In genomic region chr7:74633451-74633921, GRCh38 we compare ENCODE assay signal across 31 cellular contexts. TPM values are rescaled to one million over a fixed set of nuclear protein-coding genes. Genes with fewer than 3 reads are reported as not detected.
DNase-seq lines count a peak whose midpoint lies in the region; ATAC-seq, FAIRE-seq and TF ChIP-seq lines count a peak whose summit lies in the region.
"Had no signal": no experiment of that assay in that cellular context is flagged by ENCODE, and none has a peak within 500 bp of the region (broad histone marks: within the 10 kb centered on the region; RNA-seq: fewer than 3 reads in every experiment).

No MANE protein-coding gene starts in this region.

- POLR2A ChIA-PET in WTC11 (lab: Charles Lee): interaction anchor here (1.6 kb wide), 1 partner anchor 24 kb away, joined by 3 read pairs; the partner anchor contains the start of gene GTF2I
- POLR2A ChIA-PET in HepG2 (lab: Yijun Ruan, JAX): no interaction called here

- no peak for FAIRE-seq in HepG2 (lab: Jason Lieb, UNC)
- FAIRE-seq: GM12892, pancreas had no signal

- H3K27me3 ChIP-seq in HepG2 (ENCODE audit: control insufficient read depth in 1 of 2, insufficient read depth in 2 of 2, low read length in 2 of 2) (no peaks in the 10 kb centered on the region), testis (no peaks in the 10 kb centered on the region)
- H3K27me3 ChIP-seq: dorsolateral prefrontal cortex, pancreas, SJSA1, spleen had no signal

- peak overlapping the region; percentile 57 for H2AFZ ChIP-seq in HepG2 (ENCODE audit: low read length)

- H3K4me1 ChIP-seq in HepG2 (ENCODE audit: insufficient read depth, low read length): peaks cover 69% of the 10 kb centered on the region
- H3K4me1 ChIP-seq in testis: peaks cover 8% of the 10 kb centered on the region
- H3K4me1 ChIP-seq: pancreas had no signal

- no peaks in the 10 kb centered on the region for H4K20me1 ChIP-seq in HepG2 (ENCODE audit: insufficient read depth, low read length)

- H3K36me3 Mint-ChIP-seq in WTC11: no peaks in the 10 kb centered on the region
- H3K36me3 Mint-ChIP-seq: activated naive CD4-positive, alpha-beta T cell treated with anti-CD3 and anti-CD28 coated beads, Interleukin-2, amount 50 U/mL, for 24 hours; brain; immature natural killer cell; memory B cell; type B pancreatic cell had no signal

- H3K27ac ChIP-seq in HepG2 (ENCODE audit: extremely low read length, insufficient read depth, low read length): no peak overlapping the region
- no peak overlapping the region for H3K27ac ChIP-seq in testis
- H3K27ac ChIP-seq: dorsolateral prefrontal cortex, pancreas, SJSA1, spleen had no signal

- 0 out of 2 replicates have a peak, but pooled peaks cover 2% of the 10 kb centered on the region for H3K4me1 Mint-ChIP-seq in WTC11
- H3K4me1 Mint-ChIP-seq: activated naive CD4-positive, alpha-beta T cell treated with anti-CD3 and anti-CD28 coated beads, Interleukin-2, amount 50 U/mL, for 24 hours; immature natural killer cell; memory B cell had no signal

- in situ Hi-C loops in HepG2 (cut with HindIII; ENCODE audit: extremely low pct_ligation_motif_present, low pct_unique_long_range_greater_than_20kb): no loop called here

- ATAC-seq in WTC11 (no peak), HepG2 (no peak), HG03097 (IDR thresholded peaks at IDR 0.05; ENCODE audit: low FRiP score, unreplicated experiment) (no peak)
- ATAC-seq: pancreas, right cardiac atrium had no signal

- no peaks in the 10 kb centered on the region for H3K79me2 ChIP-seq in HepG2 (ENCODE audit: insufficient read depth, low read length)

- TF ChIP-seq EP300 in HepG2 (IDR thresholded peaks at IDR 0.05; ENCODE audit: low read depth in 2 of 2, low read length in 2 of 2) (no peak), HepG2 (CRISPR knock-in tag; IDR thresholded peaks at IDR 0.05; ENCODE audit: borderline replicate concordance) (no peak)

- H3K4me3 Mint-ChIP-seq in WTC11: no peak overlapping the region
- H3K4me3 Mint-ChIP-seq: activated naive CD4-positive, alpha-beta T cell treated with anti-CD3 and anti-CD28 coated beads, Interleukin-2, amount 50 U/mL, for 24 hours; immature natural killer cell; memory B cell; neural crest cell; type B pancreatic cell had no signal

- no peaks in the 10 kb centered on the region for H3K27me3 Mint-ChIP-seq in WTC11 (ENCODE audit: low read depth)
- H3K27me3 Mint-ChIP-seq: activated naive CD4-positive, alpha-beta T cell treated with anti-CD3 and anti-CD28 coated beads, Interleukin-2, amount 50 U/mL, for 24 hours; type B pancreatic cell had no signal

- intact Hi-C loops in HepG2 (cut with micrococcal nuclease; ENCODE audit: unreplicated experiment) (no loop called here), testis (cut with DNase I; ENCODE audit: low total_unique reads) (no loop called here)

- no peaks in the 10 kb centered on the region for H3K9me3 Mint-ChIP-seq in WTC11
- H3K9me3 Mint-ChIP-seq: activated naive CD4-positive, alpha-beta T cell treated with anti-CD3 and anti-CD28 coated beads, Interleukin-2, amount 50 U/mL, for 24 hours; activated T-helper 2 cell treated with anti-CD3 and anti-CD28 coated beads, Interferon-gamma antibody, Interleukin-2, Interleukin-4, amounts not matched to agents 10 μg/mL and 5 μg/mL and 100 μg/mL, durations not matched to agents 14 hours and 24 hours and 36 hours; brain; memory B cell; neural crest cell; type B pancreatic cell had no signal

- H3K9ac ChIP-seq in HepG2 (ENCODE audit: insufficient read depth, low read depth, low read length): peak overlapping the region; percentile 30; the same call in 1 of the 2 replicates

- no peak overlapping the region for H3K4me3 ChIP-seq in HepG2 (replicated peaks in 1 of 3; ENCODE audit: insufficient read depth in 1 of 3, low read depth in 2 of 3, low read length in 3 of 3)
- no peak overlapping the region for H3K4me3 ChIP-seq in testis
- H3K4me3 ChIP-seq: dorsolateral prefrontal cortex, HAP-1, pancreas, SJSA1, spleen had no signal

- CTCF ChIA-PET in WTC11 (lab: Charles Lee) (no interaction called here), HepG2 (lab: Yijun Ruan, JAX; ENCODE audit: low intra/inter-chr PET ratio, low total read pairs) (no interaction called here)

- H3K9me3 ChIP-seq in HepG2 (ENCODE audit: low read length): no peaks in the 10 kb centered on the region
- no peaks in the 10 kb centered on the region for H3K9me3 ChIP-seq in testis
- H3K9me3 ChIP-seq: HAP-1, pancreas, SJSA1, spleen had no signal

- peak; percentile 57 for DNase-seq in LoVo (ENCODE audit: low spot score)
- no peak for DNase-seq in WTC11 (ENCODE audit: low spot score)
- DNase-seq in HepG2 (ENCODE audit: low spot score): no peak
- DNase-seq in testis: peak; percentile 52
- no peak for DNase-seq in GDM1 (lab: John Stamatoyannopoulos, UW)
- no peak for DNase-seq in NCI-H82 (lab: John Stamatoyannopoulos, UW)
- DNase-seq in SW480 (ENCODE audit: low spot score): no peak
- DNase-seq: activated CD4-positive, alpha-beta T cell treated with anti-CD3 and anti-CD28 coated beads for 4 hours; activated T-cell treated with anti-CD3 and anti-CD28 coated beads for 4 hours; amniotic stem cell; cerebellar nuclear complex; DMS153; dorsolateral prefrontal cortex; immature natural killer cell; NCI-H1092; NCI-H1694; pancreas; spleen; stimulated activated CD4-positive, alpha-beta T cell treated with anti-CD3 and anti-CD28 coated beads, Interleukin-2, amount 100 ng/mL, for 48 hours; T-helper 1 cell had no signal

- H3K27ac Mint-ChIP-seq in WTC11: 0 out of 2 replicates have a peak overlapping the region, but pooled peaks have one; percentile 32
- H3K27ac Mint-ChIP-seq: activated naive CD4-positive, alpha-beta T cell treated with anti-CD3 and anti-CD28 coated beads, Interleukin-2, amount 50 U/mL, for 24 hours; activated T-helper 2 cell treated with anti-CD3 and anti-CD28 coated beads, Interferon-gamma antibody, Interleukin-2, Interleukin-4, amounts not matched to agents 10 μg/mL and 5 μg/mL and 100 μg/mL, durations not matched to agents 14 hours and 24 hours and 36 hours; immature natural killer cell; memory B cell; type B pancreatic cell had no signal

- TF ChIP-seq RAD21 in HepG2 (CRISPR knock-in tag; IDR thresholded peaks at IDR 0.05): no peak

- no peaks in the 10 kb centered on the region for H3K36me3 ChIP-seq in HepG2 (replicated peaks in 1 of 2; ENCODE audit: control insufficient read depth in 1 of 2, insufficient read depth in 2 of 2, low read length in 2 of 2)
- H3K36me3 ChIP-seq in testis (ENCODE audit: low read depth, missing control alignments): no peaks in the 10 kb centered on the region
- H3K36me3 ChIP-seq: HAP-1, pancreas, SJSA1, spleen had no signal

- H3K4me2 ChIP-seq in HepG2 (ENCODE audit: low read depth, low read length): 0 out of 2 replicates have a peak overlapping the region, but pooled peaks have one; percentile 8

- TF ChIP-seq CTCF in WTC11 (IDR thresholded peaks at IDR 0.05) (no peak), HepG2 (CRISPR knock-in tag; IDR thresholded peaks at IDR 0.05) (no peak), testis (IDR thresholded peaks at IDR 0.05) (no peak)

- TF ChIP-seq POLR2A in HepG2 (IDR thresholded peaks at IDR 0.05; ENCODE audit: insufficient read depth in 1 of 2, low read depth in 2 of 2, low read length in 2 of 2) (no peak), testis (IDR thresholded peaks at IDR 0.05) (no peak)

- BruUV-seq in HepG2 (replicated peaks; lab: Mats Ljungman, UMichigan): no TSS peak

- 67% methylated on average over 6 of the region's 9 CpGs for WGBS in HepG2 (ENCODE audit: low lambda C conversion rate)
- whole genome bisulfite sequencing in testis, 2 donors: 65 to 79% methylated on average over 7 to 9 of the region's 9 CpGs

TF ChIP-seq in WTC11, 78 proteins besides CTCF, POLR2A, EP300 and RAD21 (continues in another document):
- 0 out of 2 replicates have a peak, but pooled peaks have one; percentile 31 for TF ChIP-seq ZNF121 (CRISPR knock-in tag; IDR thresholded peaks at IDR 0.05)

TF ChIP-seq in HepG2, 621 proteins besides CTCF, POLR2A, EP300 and RAD21 (continues in another document):
- TF ChIP-seq PBX2 (CRISPR knock-in tag; IDR thresholded peaks at IDR 0.05): no peak

RNA-seq across cellular contexts. Expression of gene GTF2I, which starts 24.0 kb away (rescaled TPM):
- 290 to 308 TPM (median 293 TPM) in 3 replicates for total RNA-seq in WTC11 (2021)
- 120 and 125 TPM in 2 replicates for total RNA-seq in HepG2 (2016; rRNA removed; fragmentation: Illumina TruSeq; extraction: Trizol)
- total RNA-seq in HepG2 (2016; cell fraction: cytosol; rRNA removed; fragmentation: Illumina TruSeq; extraction: Trizol; ENCODE audit: low read depth): 37.3 and 58.3 TPM in 2 replicates
- 103 and 117 TPM in 2 replicates for total RNA-seq in HepG2 (2016; cell fraction: insoluble cytoplasmic fraction; rRNA removed; fragmentation: Illumina TruSeq; extraction: Trizol)
- total RNA-seq in HepG2 (2016; cell fraction: membrane; rRNA removed; fragmentation: Illumina TruSeq; extraction: Trizol): 54.3 and 54.7 TPM in 2 replicates
- 134 and 149 TPM in 2 replicates for total RNA-seq in HepG2 (2016; cell fraction: nucleus; rRNA removed; fragmentation: Illumina TruSeq; extraction: Trizol)
- polyA plus RNA-seq in HepG2 (2011; rRNA removed): 53.1 and 74.6 TPM in 2 replicates
- polyA plus RNA-seq in HepG2 (2011; cell fraction: cytosol; rRNA removed): 16.3 and 16.6 TPM in 2 replicates
- 287 and 329 TPM in 2 replicates for polyA plus RNA-seq in HepG2 (2011; cell fraction: nucleus; rRNA removed)
- polyA plus RNA-seq in HepG2 (2012): 103 and 123 TPM in 2 replicates
- polyA plus RNA-seq in HepG2 (2016; cell fraction: cytosol; fragmentation: Illumina TruSeq; extraction: Trizol; ENCODE audit: low read depth): 4.7 and 5.5 TPM in 2 replicates
- polyA plus RNA-seq in HepG2 (2016; cell fraction: insoluble cytoplasmic fraction; fragmentation: Illumina TruSeq; extraction: Trizol; ENCODE audit: low read depth): 82.1 and 105 TPM in 2 replicates
- polyA plus RNA-seq in HepG2 (2016; cell fraction: membrane; fragmentation: Illumina TruSeq; extraction: Trizol; ENCODE audit: low read depth): 9.2 and 14.0 TPM in 2 replicates
- 246 and 264 TPM in 2 replicates for polyA plus RNA-seq in HepG2 (2016; cell fraction: nucleus; fragmentation: Illumina TruSeq; extraction: Trizol; ENCODE audit: insufficient read depth, low read depth)
- polyA minus RNA-seq in HepG2 (2011; rRNA and poly(A)+ RNA removed; ENCODE audit: low replicate concordance): 39.7 and 41.1 TPM in 2 replicates
- 41.3 and 45.4 TPM in 2 replicates for polyA minus RNA-seq in HepG2 (2011; cell fraction: cytosol; rRNA and poly(A)+ RNA removed)
- polyA minus RNA-seq in HepG2 (2011; cell fraction: nucleus; rRNA and poly(A)+ RNA removed): 206 and 208 TPM in 2 replicates
- total RNA-seq in testis: 100 to 1,000 TPM; 208 to 210 TPM
- 83.4 TPM for polyA plus RNA-seq in testis (ENCODE audit: insufficient read depth, low read depth, low replicate concordance)

Comparison
In these comparisons a context has a peak if more than half of its experiments do, and no peak if none do; other contexts are left out.
1. DNase-seq: peak in LoVo (single experiment) and testis (single experiment); none in WTC11 (single experiment), HepG2 (single experiment), GDM1 (single experiment), NCI-H82 (single experiment) and SW480 (single experiment).